ENCODE assay signal across 26 cellular contexts in the genomic region with DNA sequence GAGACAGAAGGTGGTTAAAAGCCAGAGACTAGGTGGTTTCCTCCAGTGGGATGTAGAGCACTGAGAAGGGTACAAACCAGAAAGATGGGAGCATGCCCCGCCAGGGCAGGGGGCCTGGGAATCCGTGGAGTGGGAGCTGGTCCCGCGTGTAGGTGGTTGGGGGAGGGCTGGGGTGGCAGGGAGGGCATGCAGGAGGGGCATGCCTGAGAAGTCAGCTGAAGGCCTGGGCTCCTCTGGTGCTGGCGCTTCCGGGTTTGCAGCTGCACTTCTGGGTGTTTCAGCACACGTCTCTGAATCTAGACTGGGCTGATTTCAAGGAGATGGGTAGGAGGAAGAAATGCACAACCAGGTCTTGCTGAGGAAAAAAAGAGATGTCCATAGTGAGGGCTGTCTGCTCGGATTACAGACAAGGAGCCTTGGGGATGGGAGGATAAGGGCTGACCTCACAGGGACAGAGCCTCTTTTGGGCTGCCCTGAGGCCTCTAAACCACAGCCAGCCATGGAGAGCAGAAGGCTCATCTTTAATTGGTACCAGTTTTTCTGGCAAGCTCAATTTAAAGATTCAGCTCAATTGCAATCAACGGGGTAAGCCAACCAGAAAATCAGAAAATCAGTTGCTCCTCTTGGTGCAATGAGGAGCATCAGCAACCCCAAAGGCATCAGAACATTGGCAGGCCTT.
"Had no signal": no experiment of that assay in that cellular context is flagged by ENCODE, and none has a peak within 500 bp of the region (broad histone marks: within the 10 kb centered on the region; RNA-seq: fewer than 3 reads in every experiment).

No MANE protein-coding gene starts in this region.

- H3K9me3 ChIP-seq: gastroesophageal sphincter, heart left ventricle, lower lobe of right lung, neutrophil, pancreas, right lobe of liver, stomach, thoracic aorta, tibial nerve, upper lobe of left lung had no signal

- H3K4me3 Mint-ChIP-seq: effector memory CD8-positive, alpha-beta T cell; immature natural killer cell; natural killer cell had no signal

- H3K36me3 Mint-ChIP-seq: immature natural killer cell, natural killer cell had no signal

- H3K27ac Mint-ChIP-seq: effector memory CD8-positive, alpha-beta T cell; immature natural killer cell; natural killer cell had no signal

- DNase-seq: cortex of kidney; effector memory CD8-positive, alpha-beta T cell; foreskin keratinocyte; heart left ventricle; immature natural killer cell; islet precursor cell; kidney glomerular epithelial cell; left ventricle myocardium superior; lower lobe of right lung; natural killer cell; pancreas; right lobe of liver; small intestine; stimulated activated CD4-positive, alpha-beta T cell treated with anti-CD3 and anti-CD28 coated beads, Interleukin-12 subunit alpha, Interleukin-12 subunit beta, amount 100 ng/mL, for 4 hours; stimulated activated CD4-positive, alpha-beta T cell treated with anti-CD3 and anti-CD28 coated beads, Interleukin-1b, Interleukin-23, amount 100 ng/mL, for 48 hours; stimulated activated CD4-positive, alpha-beta T cell treated with anti-CD3 and anti-CD28 coated beads, Interleukin-4, amount 100 ng/mL, for 1 hour; stimulated activated CD8-positive, alpha-beta memory T cell treated with anti-CD3 and anti-CD28 coated beads, Interleukin-4, amount 100 ng/mL, for 48 hours; stimulated activated naive CD4-positive, alpha-beta T cell treated with Interleukin-2 at 50 U/mL for 16 hours; stomach had no signal

- H2AFZ ChIP-seq: hepatocyte had no signal

- H3K27me3 ChIP-seq: gastroesophageal sphincter, heart left ventricle, hepatocyte, neutrophil, pancreas, right lobe of liver, stomach, tibial nerve, upper lobe of left lung had no signal

- H3K79me2 ChIP-seq: hepatocyte had no signal

- H3K4me1 ChIP-seq: foreskin keratinocyte, gastroesophageal sphincter, lower lobe of right lung, pancreas, right lobe of liver, stomach had no signal

- H3K9me3 Mint-ChIP-seq: effector memory CD8-positive, alpha-beta T cell; immature natural killer cell; natural killer cell had no signal

- H3K27ac ChIP-seq: epithelial cell of prostate, foreskin keratinocyte, gastroesophageal sphincter, heart left ventricle, hepatocyte, lower lobe of right lung, neutrophil, pancreas, right lobe of liver, stomach, thoracic aorta, tibial nerve, upper lobe of left lung had no signal

- H3K4me3 ChIP-seq: gastroesophageal sphincter, heart left ventricle, hepatocyte, lower lobe of right lung, pancreas, right lobe of liver, stomach, thoracic aorta, tibial nerve, upper lobe of left lung had no signal

- H3K36me3 ChIP-seq: gastroesophageal sphincter, heart left ventricle, lower lobe of right lung, neutrophil, pancreas, right lobe of liver, stomach, thoracic aorta, tibial nerve, upper lobe of left lung had no signal

- H3K4me2 ChIP-seq: hepatocyte had no signal
